ENCODE assay signal across 12 cellular contexts in the genomic region with DNA sequence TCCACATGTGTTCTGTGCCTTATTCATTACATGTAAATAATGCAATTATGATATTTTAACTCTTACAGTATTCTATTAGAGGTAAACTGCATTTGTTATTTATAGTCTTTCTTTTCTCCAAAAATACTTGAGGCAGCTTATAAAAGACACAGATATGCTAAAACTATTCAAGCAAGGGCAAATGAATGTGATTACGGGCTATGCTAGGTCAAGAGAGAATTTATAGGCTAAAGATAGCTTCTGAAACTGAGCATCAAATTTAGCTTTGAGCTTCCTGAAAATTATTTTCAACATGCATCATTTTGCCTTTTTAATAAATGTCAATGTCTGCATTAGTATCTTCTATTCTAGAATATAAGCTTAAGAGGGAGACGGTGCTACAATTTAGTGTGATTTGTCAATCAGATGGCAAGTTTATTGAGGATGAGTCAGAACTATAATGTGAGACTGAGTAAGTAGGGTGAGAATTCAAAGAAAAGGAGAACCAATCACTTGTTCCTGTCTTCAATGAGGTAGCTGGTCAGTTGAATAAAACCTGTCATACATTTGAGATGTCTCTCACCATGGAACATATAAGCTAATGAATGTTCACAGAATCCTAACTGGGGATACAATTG.
DNase-seq lines count a peak whose midpoint lies in the region; ATAC-seq, FAIRE-seq and TF ChIP-seq lines count a peak whose summit lies in the region.
"Had no signal": no experiment of that assay in that cellular context is flagged by ENCODE, and none has a peak within 500 bp of the region (broad histone marks: within the 10 kb centered on the region; RNA-seq: fewer than 3 reads in every experiment).

No MANE protein-coding gene starts in this region.

- DNase-seq in CD14-positive monocyte (ENCODE audit: low spot score), result no peak
- DNase-seq in RKO (ENCODE audit: low spot score), result peak; percentile 72
- no peak for DNase-seq in AG20443 (ENCODE audit: low spot score)
- no peak for DNase-seq in GM10266 (ENCODE audit: extremely low spot score)
- no peak for DNase-seq in GM12892 (ENCODE audit: insufficient read length)
- DNase-seq: activated CD8-positive, alpha-beta memory T cell treated with anti-CD3 and anti-CD28 coated beads, Interleukin-2, amount 50 U/mL, for 48 hours had no signal

- no peak for TF ChIP-seq POLR2A in GM12892 (IDR thresholded peaks at IDR 0.05; ENCODE audit: low read depth, low read length)

- H3K36me3 Mint-ChIP-seq in CD14-positive monocyte, result no peaks in the 10 kb centered on the region
- H3K36me3 Mint-ChIP-seq: memory B cell had no signal

- ATAC-seq in HG03159 (IDR thresholded peaks at IDR 0.05; ENCODE audit: unreplicated experiment) (peak; percentile 62), GM19324 (IDR thresholded peaks at IDR 0.05; ENCODE audit: low FRiP score, unreplicated experiment) (no peak)

- H3K27ac Mint-ChIP-seq in CD14-positive monocyte, result peak overlapping the region in 6 of 7 donors; percentile 62 to 88 (median 84)
- H3K27ac Mint-ChIP-seq: memory B cell; T-helper 1 cell treated with Interleukin-12 subunit alpha and Interleukin-12 subunit beta and Interleukin-4 antibody, amounts not matched to agents 30 μg/mL and 1 μg/mL, for 36 hours had no signal

- no peak for TF ChIP-seq CTCF in CD14-positive monocyte (IDR thresholded peaks at IDR 0.05)
- TF ChIP-seq CTCF in GM10266 (IDR thresholded peaks at IDR 0.05; ENCODE audit: control insufficient read depth, insufficient read depth, low read depth, missing control alignments), result no peak

- intact Hi-C loops in CD14-positive monocyte (cut with micrococcal nuclease), result loop anchor here (5.0 to 10.0 kb wide), 4 partner anchors 119 to 709 kb away; no protein-coding TSS in a partner anchor

- H3K27me3 Mint-ChIP-seq in CD14-positive monocyte (ENCODE audit: low read depth in 3 of 3), result no peaks in the 10 kb centered on the region
- H3K27me3 Mint-ChIP-seq: memory B cell had no signal

- H3K9me3 Mint-ChIP-seq in CD14-positive monocyte, result peaks cover 0 to 5% (median 0%) of the 10 kb centered on the region in 7 donors
- H3K9me3 Mint-ChIP-seq: memory B cell; T-helper 1 cell treated with Interleukin-12 subunit alpha and Interleukin-12 subunit beta and Interleukin-4 antibody, amounts not matched to agents 30 μg/mL and 1 μg/mL, for 36 hours had no signal

- FAIRE-seq in islet of Langerhans (lab: Jason Lieb, UNC), result peak; percentile 71
- no peak for FAIRE-seq in GM12892 (lab: Jason Lieb, UNC)
- FAIRE-seq: D721Med had no signal

- H3K4me1 Mint-ChIP-seq in CD14-positive monocyte, result peaks cover 55% of the 10 kb centered on the region
- H3K4me1 Mint-ChIP-seq: memory B cell had no signal

- H3K4me3 Mint-ChIP-seq in CD14-positive monocyte, result no peak overlapping the region
- H3K4me3 Mint-ChIP-seq: memory B cell; T-helper 1 cell treated with Interleukin-12 subunit alpha and Interleukin-12 subunit beta and Interleukin-4 antibody, amounts not matched to agents 30 μg/mL and 1 μg/mL, for 36 hours had no signal
